ENCODE assay signal across 1 cellular context in the genomic region with DNA sequence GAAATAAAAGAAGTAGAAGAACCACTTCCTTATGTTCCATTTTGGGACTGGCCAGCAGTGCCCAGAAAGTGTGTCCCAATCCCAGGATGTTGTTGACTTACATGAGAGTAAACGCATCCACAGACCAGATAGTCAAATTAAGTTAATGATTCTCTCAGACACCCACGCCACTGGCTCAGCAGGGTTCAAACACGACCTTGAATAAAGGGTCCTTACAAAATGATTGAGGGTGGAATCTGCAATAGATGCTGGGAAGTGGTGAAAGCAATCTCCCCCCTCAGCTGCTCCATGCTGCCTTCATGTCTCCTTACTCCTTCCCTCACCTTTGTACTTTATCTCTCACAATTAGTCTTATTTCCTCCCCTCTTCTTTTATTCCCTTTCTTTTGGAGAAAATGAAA. TPM values are rescaled to one million over a fixed set of nuclear protein-coding genes. Genes with fewer than 3 reads are reported as not detected.
"Had no signal": no experiment of that assay in that cellular context is flagged by ENCODE, and none has a peak within 500 bp of the region (broad histone marks: within the 10 kb centered on the region; RNA-seq: fewer than 3 reads in every experiment).

Gene PLGLB1 (minus strand): TSS at position 101 of the 400 bp plus-strand sequence. CDS start 61 bp downstream, at position 40.

RNA-seq across cellular contexts. Expression of gene PLGLB1, which starts in this region (rescaled TPM):
- total RNA-seq: mesenteric fat pad had no signal
